In genomic region chr6:111101987-111102386, GRCh38 we compare ENCODE assay signal across 25 cellular contexts. TPM values are rescaled to one million over a fixed set of nuclear protein-coding genes. Genes with fewer than 3 reads are reported as not detected.
DNase-seq lines count a peak whose midpoint lies in the region; ATAC-seq, FAIRE-seq and TF ChIP-seq lines count a peak whose summit lies in the region.
"Had no signal": no experiment of that assay in that cellular context is flagged by ENCODE, and none has a peak within 500 bp of the region (broad histone marks: within the 10 kb centered on the region; RNA-seq: fewer than 3 reads in every experiment).

No MANE protein-coding gene starts in this region.

- ATAC-seq in body of pancreas (peak; percentile 19), mucosa of descending colon (peak; percentile 85), HG03139 (IDR thresholded peaks at IDR 0.05; ENCODE audit: unreplicated experiment) (no peak), GM21360 (IDR thresholded peaks at IDR 0.05; ENCODE audit: unreplicated experiment) (no peak)
- ATAC-seq: A549 had no signal

- no peak for DNase-seq in body of pancreas
- DNase-seq in mucosa of descending colon, result peak in 1 of 3 donors; percentile 20
- DNase-seq in small intestine, result peak; percentile 82
- no peak for DNase-seq in NCI-H1092 treated with DMSO at 0.1 percent for 48 hours (lab: John Stamatoyannopoulos, UW)
- DNase-seq: 8988T; ACHN; AML-193; BE2C; CD4-positive, alpha-beta T cell; CD8-positive, alpha-beta memory T cell; DMS 273 treated with DMSO at 0.1 percent for 48 hours; DMS53; DMS79 treated with DMSO at 0.1 percent for 48 hours; GF-D8; GOT3; HFFc6 had no signal

- H3K9me3 ChIP-seq in body of pancreas, result no peaks in the 10 kb centered on the region
- H3K9me3 ChIP-seq in mucosa of descending colon, result no peaks in the 10 kb centered on the region
- H3K9me3 ChIP-seq in small intestine (ENCODE audit: control insufficient read depth, low read depth), result no peaks in the 10 kb centered on the region
- H3K9me3 ChIP-seq: A549, BE2C, HAP-1 had no signal

- TF ChIP-seq CTCF in body of pancreas (IDR thresholded peaks at IDR 0.05) (no peak), mucosa of descending colon (IDR thresholded peaks at IDR 0.05) (no peak)

- H3K4me1 ChIP-seq in body of pancreas (peaks cover 55% of the 10 kb centered on the region), mucosa of descending colon (ENCODE audit: low read depth) (peaks cover 13% of the 10 kb centered on the region), small intestine (ENCODE audit: control insufficient read depth in 2 of 2, insufficient read depth in 1 of 2, low read depth in 1 of 2, low read length in 1 of 2) (no peaks in the 10 kb centered on the region)
- H3K4me1 ChIP-seq: A549 had no signal

- H3K27me3 ChIP-seq in body of pancreas (no peaks in the 10 kb centered on the region), small intestine (ENCODE audit: control insufficient read depth in 2 of 2, insufficient read depth in 2 of 2, low read length in 2 of 2) (no peaks in the 10 kb centered on the region)
- H3K27me3 ChIP-seq: BE2C; BLaER1 treated with 17β-estradiol and CSF1 and Interleukin-3, amounts not matched to agents 10 nM and 100 nM had no signal

- TF ChIP-seq POLR2A in body of pancreas (IDR thresholded peaks at IDR 0.05), result no peak

- intact Hi-C loops in body of pancreas (cut with DNase I), result no loop called here
- intact Hi-C loops in mucosa of descending colon (cut with DNase I, micrococcal nuclease), result no loop called here

- H3K27ac ChIP-seq in body of pancreas (peak overlapping the region in 2 of 4 donors; percentile 30 to 39), small intestine (ENCODE audit: low read depth in 1 of 2, low read length in 1 of 2) (peak overlapping the region in 1 of 2 donors; percentile 65)
- H3K27ac ChIP-seq: A549; BLaER1 treated with 17β-estradiol and CSF1 and Interleukin-3, amounts not matched to agents 10 nM and 100 nM had no signal

- 30 to 47% methylated on average over 3 of the region's 3 CpGs for WGBS in body of pancreas, 2 donors
- 18 to 53% (median 38%) methylated on average over 3 of the region's 3 CpGs for WGBS in small intestine, 3 donors

- H3K36me3 ChIP-seq in body of pancreas (replicated peaks in 1 of 2; ENCODE audit: insufficient read depth in 1 of 2, low read depth in 2 of 2) (no peaks in the 10 kb centered on the region), mucosa of descending colon (ENCODE audit: low read depth) (no peaks in the 10 kb centered on the region), small intestine (ENCODE audit: control insufficient read depth in 2 of 2, insufficient read depth in 2 of 2, low read length in 2 of 2) (no peaks in the 10 kb centered on the region)
- H3K36me3 ChIP-seq: BE2C, HAP-1 had no signal

- H3K4me3 ChIP-seq in body of pancreas, result no peak overlapping the region
- H3K4me3 ChIP-seq in mucosa of descending colon, result no peak overlapping the region
- H3K4me3 ChIP-seq in small intestine (ENCODE audit: low read depth in 1 of 2, low read length in 2 of 2), result no peak overlapping the region
- H3K4me3 ChIP-seq: A549; BLaER1 treated with 17β-estradiol and CSF1 and Interleukin-3, amounts not matched to agents 10 nM and 100 nM; HAP-1 had no signal

- no peak for FAIRE-seq in small intestine (lab: Jason Lieb, UNC)
- FAIRE-seq: A549, D721Med, GM12891, GM18507, H54 had no signal

RNA-seq across cellular contexts. Expression of gene SLC16A10, which starts 14.7 kb away (rescaled TPM):
- total RNA-seq in body of pancreas (100 to 1,000 TPM in 1 of 2 donors, 10 to 100 TPM in 1; 59.4 to 124 TPM), mucosa of descending colon (1 to 10 TPM; 1.4 to 6.0 (median 3.8) TPM)
- 1 to 10 TPM in 2 of 3 donors, under 1 TPM in 1; 0.81 to 4.6 (median 4.0) TPM for polyA plus RNA-seq in small intestine
- total RNA-seq: HFFc6 had no signal

Comparison
In these comparisons a context has a peak if more than half of its experiments do, and no peak if none do; other contexts are left out.
1. ATAC-seq: peak in body of pancreas (single experiment) and mucosa of descending colon (single experiment); none in HG03139 (single experiment) and GM21360 (single experiment).
2. RNA of gene SLC16A10, which starts 14.7 kb away (total RNA-seq): 59.4 to 124 TPM in body of pancreas; 1.4 to 6.0 TPM in mucosa of descending colon; every median in the first group is over 4 times any median in the second.